Comparison of ENCODE assay signal across 27 cellular contexts in the genomic region with DNA sequence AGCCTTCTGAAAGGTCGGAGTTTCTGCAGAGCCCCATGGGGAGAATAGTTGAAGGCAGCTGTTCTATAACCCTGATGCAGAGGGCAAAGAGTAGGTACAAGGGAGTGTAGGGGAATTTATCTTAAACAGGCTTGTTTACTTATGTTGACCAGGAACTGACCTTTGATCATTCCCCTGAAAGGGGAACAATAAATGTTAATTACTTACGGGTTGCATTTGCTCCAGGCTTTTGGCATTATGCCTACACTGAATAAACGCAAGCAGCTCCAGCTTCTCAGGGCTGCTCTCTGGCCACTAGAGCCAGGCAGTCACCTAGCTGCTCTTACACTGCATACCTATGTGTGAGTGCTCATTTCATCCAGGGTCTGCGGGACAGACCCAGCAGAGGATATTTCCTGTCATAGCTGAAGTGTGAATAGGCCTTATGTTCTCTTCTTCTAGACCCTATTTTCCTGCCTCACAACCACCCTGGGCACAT. TPM values are rescaled to one million over a fixed set of nuclear protein-coding genes. Genes with fewer than 3 reads are reported as not detected.
A peak's percentile ranks its signal among the peaks of the same experiment; 100 is the strongest.
DNase-seq lines count a peak whose midpoint lies in the region; ATAC-seq, FAIRE-seq and TF ChIP-seq lines count a peak whose summit lies in the region.
"Had no signal": no experiment of that assay in that cellular context is flagged by ENCODE, and none has a peak within 500 bp of the region (broad histone marks: within the 10 kb centered on the region; RNA-seq: fewer than 3 reads in every experiment).

No MANE protein-coding gene starts in this region.

- H4K5ac ChIP-seq in mesendoderm (ENCODE audit: low read length), result no peak overlapping the region

- peaks cover 39% of the 10 kb centered on the region for H3K9me3 Mint-ChIP-seq in GM23338
- H3K9me3 Mint-ChIP-seq in activated T-helper 17 cell treated with anti-CD3 and anti-CD28 coated beads, Interleukin-2, amount 50 U/mL, for 72 hours, result no peaks in the 10 kb centered on the region

- TF ChIP-seq CTCF in A549 (IDR thresholded peaks at IDR 0.05) (no peak), RWPE1 (conservative IDR thresholded peaks at IDR 0.05; ENCODE audit: low read depth) (no peak), GM23338 (conservative IDR thresholded peaks at IDR 0.05; ENCODE audit: low read depth in 2 of 2) (no peak), suprapubic skin (IDR thresholded peaks at IDR 0.05) (no peak)

- H3K27ac Mint-ChIP-seq in GM23338, result no peak overlapping the region
- no peak overlapping the region for H3K27ac Mint-ChIP-seq in activated T-helper 17 cell treated with anti-CD3 and anti-CD28 coated beads, Interleukin-2, amount 50 U/mL, for 72 hours
- H3K27ac Mint-ChIP-seq: T-helper 17 cell had no signal

- peak overlapping the region; percentile 44; the same call in 2 of the 3 replicates for H3K4me2 ChIP-seq in A549
- H3K4me2 ChIP-seq in mesendoderm (ENCODE audit: low read length), result no peak overlapping the region
- H3K4me2 ChIP-seq in GM23338, result no peak overlapping the region
- H3K4me2 ChIP-seq: BLaER1 treated with 17β-estradiol and CSF1 and Interleukin-3, amounts not matched to agents 10 nM and 100 nM had no signal

- H3K9ac ChIP-seq in mesendoderm (ENCODE audit: low read length), result no peak overlapping the region
- H3K9ac ChIP-seq: BLaER1 treated with 17β-estradiol and CSF1 and Interleukin-3, amounts not matched to agents 10 nM and 100 nM; GM23248 had no signal

- no peak for FAIRE-seq in A549 (lab: Jason Lieb, UNC)
- FAIRE-seq: endothelial cell of umbilical vein, G401.6 had no signal

- peak overlapping the region; percentile 4 for H2BK120ac ChIP-seq in mesendoderm (ENCODE audit: low read depth, low read length)

- H2AK5ac ChIP-seq in mesendoderm (ENCODE audit: low read length), result peak overlapping the region; percentile 94

- H2BK5ac ChIP-seq in mesendoderm (ENCODE audit: low read length), result no peak overlapping the region

- H2BK15ac ChIP-seq in mesendoderm (replicated peaks; ENCODE audit: low read depth), result no peak overlapping the region

- peaks cover 29% of the 10 kb centered on the region for H3K4me1 Mint-ChIP-seq in GM23338
- no peaks in the 10 kb centered on the region for H3K4me1 Mint-ChIP-seq in activated T-helper 17 cell treated with anti-CD3 and anti-CD28 coated beads, Interleukin-2, amount 50 U/mL, for 72 hours

- TF ChIP-seq EP300 in A549 (IDR thresholded peaks at IDR 0.05), result no peak
- no peak for TF ChIP-seq EP300 in suprapubic skin (IDR thresholded peaks at IDR 0.05)

- H3F3A ChIP-seq in GM23338 (replicated peaks; ENCODE audit: low read depth), result no peaks in the 10 kb centered on the region

- H3K18ac ChIP-seq in mesendoderm (ENCODE audit: low read length), result no peak overlapping the region

- peaks cover 39% of the 10 kb centered on the region for H3K36me3 Mint-ChIP-seq in GM23338 (ENCODE audit: low read depth)
- no peaks in the 10 kb centered on the region for H3K36me3 Mint-ChIP-seq in activated T-helper 17 cell treated with anti-CD3 and anti-CD28 coated beads, Interleukin-2, amount 50 U/mL, for 72 hours (ENCODE audit: low read depth)

- H3K56ac ChIP-seq in mesendoderm (ENCODE audit: low read length), result peak overlapping the region; percentile 34

- H3K27ac ChIP-seq in A549 (0 out of 6 replicates have a peak overlapping the region, but pooled peaks of 1 of the 2 experiments have one; percentile 11), mesendoderm (ENCODE audit: low read depth, low read length) (peak overlapping the region; percentile 57), RWPE1 (no peak overlapping the region), GM23338 (ENCODE audit: low read depth) (no peak overlapping the region), suprapubic skin (no peak overlapping the region)
- H3K27ac ChIP-seq: BLaER1 treated with 17β-estradiol and CSF1 and Interleukin-3, amounts not matched to agents 10 nM and 100 nM; brain microvascular endothelial cell; coronary artery; GM23248; lower lobe of right lung; sigmoid colon; SJSA1; VCaP had no signal

- H3K4ac ChIP-seq in mesendoderm (ENCODE audit: low read depth, low read length), result no peak overlapping the region

- CTCF ChIA-PET in A549 (lab: Yijun Ruan, JAX) (interaction anchor here (1.4 to 6.9 kb wide), 4 partner anchors 8 to 153 kb away, joined by 5 to 40 read pairs (median 6); no protein-coding TSS in a partner anchor), RWPE1 (lab: Yijun Ruan, JAX) (interaction anchor here (0.6 to 1.1 kb wide), 2 partner anchors 9 to 10 kb away, joined by 4 to 8 read pairs; no protein-coding TSS in a partner anchor)

- H3K27me3 ChIP-seq in mesendoderm (ENCODE audit: insufficient read depth, low read length, poor library complexity) (no peaks in the 10 kb centered on the region), GM23338 (ENCODE audit: insufficient read depth) (no peaks in the 10 kb centered on the region), suprapubic skin (no peaks in the 10 kb centered on the region)
- H3K27me3 ChIP-seq: BLaER1 treated with 17β-estradiol and CSF1 and Interleukin-3, amounts not matched to agents 10 nM and 100 nM; brain microvascular endothelial cell; sigmoid colon; SJSA1 had no signal

- H3K36me3 ChIP-seq in mesendoderm (ENCODE audit: control insufficient read depth, insufficient read depth, low read length) (no peaks in the 10 kb centered on the region), GM23338 (ENCODE audit: insufficient read depth) (no peaks in the 10 kb centered on the region), suprapubic skin (no peaks in the 10 kb centered on the region)
- H3K36me3 ChIP-seq: BLaER1 treated with 17β-estradiol and CSF1 and Interleukin-3, amounts not matched to agents 10 nM and 100 nM; brain microvascular endothelial cell; lower lobe of right lung; sigmoid colon; SJSA1 had no signal

- H3K4me3 ChIP-seq in A549 (no peak overlapping the region), mesendoderm (ENCODE audit: low read length) (no peak overlapping the region), GM23338 (no peak overlapping the region), suprapubic skin (no peak overlapping the region)
- H3K4me3 ChIP-seq: BLaER1 treated with 17β-estradiol and CSF1 and Interleukin-3, amounts not matched to agents 10 nM and 100 nM; coronary artery; GM23248; lower lobe of right lung; sigmoid colon; SJSA1 had no signal

- TF ChIP-seq POLR2A in A549 (IDR thresholded peaks at IDR 0.05; ENCODE audit: low read length) (no peak), suprapubic skin (IDR thresholded peaks at IDR 0.05) (no peak)

- DNase-seq in A549 (ENCODE audit: low read depth in 1 of 2, low spot score in 1 of 2) (peak in 1 of 2 experiments; percentile 68), M059J (ENCODE audit: low read depth) (peak; percentile 71), cerebellar cortex (ENCODE audit: low spot score) (peak; percentile 15), mesendoderm (no peak), RWPE1 (ENCODE audit: low spot score) (no peak), GM23338 (ENCODE audit: low spot score) (no peak), suprapubic skin (ENCODE audit: low spot score in 2 of 2) (no peak)
- DNase-seq: ACHN; activated CD4-positive, alpha-beta T cell treated with anti-CD3 and anti-CD28 coated beads, Interleukin-2, amount 50 U/mL, for 4 hours; activated gamma-delta T cell; brain microvascular endothelial cell; DMS 273 treated with DMSO at 0.1 percent for 48 hours; GM23248; lower lobe of right lung; NCI-H1092; NCI-H2081 treated with DMSO at 0.1 percent for 48 hours; NCI-H510A; nucleus accumbens; sigmoid colon; T-helper 17 cell had no signal

- no peak for TF ChIP-seq RAD21 in A549 (conservative IDR thresholded peaks at IDR 0.05 in 1 of 2, IDR thresholded peaks at IDR 0.05 in 1 of 2)

- peak in 1 of 2 experiments; percentile 52; a peak in 3 of 6 replicates for ATAC-seq in A549
- no peak for ATAC-seq in GM23338
- no peak for ATAC-seq in activated T-helper 17 cell treated with anti-CD3 and anti-CD28 coated beads, Interleukin-2, amount 50 U/mL, for 72 hours (replicated peaks)
- ATAC-seq: lower lobe of right lung, T-helper 17 cell had no signal

- H3K9me2 ChIP-seq in GM23338 (ENCODE audit: insufficient read depth), result 0 out of 2 replicates have a peak, but pooled peaks cover 6% of the 10 kb centered on the region

- no peaks in the 10 kb centered on the region for H4K20me1 ChIP-seq in GM23338 (replicated peaks; ENCODE audit: insufficient read depth)
- H4K20me1 ChIP-seq: BLaER1 treated with 17β-estradiol and CSF1 and Interleukin-3, amounts not matched to agents 10 nM and 100 nM had no signal

- H2AFZ ChIP-seq in GM23338, result no peak overlapping the region
- H2AFZ ChIP-seq: GM23248 had no signal

- H4K8ac ChIP-seq in mesendoderm (ENCODE audit: low read depth, low read length), result no peak overlapping the region

- no peaks in the 10 kb centered on the region for H3K79me1 ChIP-seq in mesendoderm (ENCODE audit: low read length)

- H3K27me3 Mint-ChIP-seq in GM23338 (ENCODE audit: insufficient read depth, low read depth, poor library complexity), result peaks cover 1% of the 10 kb centered on the region
- H3K27me3 Mint-ChIP-seq in activated T-helper 17 cell treated with anti-CD3 and anti-CD28 coated beads, Interleukin-2, amount 50 U/mL, for 72 hours, result peaks cover 18% of the 10 kb centered on the region

- H3K9me3 ChIP-seq in A549 (0 out of 3 replicates have a peak, but pooled peaks cover 6% of the 10 kb centered on the region), suprapubic skin (no peaks in the 10 kb centered on the region)
- H3K9me3 ChIP-seq: lower lobe of right lung had no signal

- H3K4me1 ChIP-seq in A549 (peaks cover 26% of the 10 kb centered on the region), mesendoderm (ENCODE audit: control insufficient read depth, low read depth, low read length) (no peaks in the 10 kb centered on the region), GM23338 (ENCODE audit: insufficient read depth) (peaks cover 28% of the 10 kb centered on the region), suprapubic skin (peaks cover 8% of the 10 kb centered on the region)

- H3K79me2 ChIP-seq in mesendoderm (ENCODE audit: control insufficient read depth, insufficient read depth, low read length) (no peaks in the 10 kb centered on the region), GM23338 (replicated peaks; ENCODE audit: insufficient read depth) (no peaks in the 10 kb centered on the region)

- H3K4me3 Mint-ChIP-seq in GM23338, result no peak overlapping the region
- H3K4me3 Mint-ChIP-seq in activated T-helper 17 cell treated with anti-CD3 and anti-CD28 coated beads, Interleukin-2, amount 50 U/mL, for 72 hours, result no peak overlapping the region
- H3K4me3 Mint-ChIP-seq: T-helper 17 cell had no signal

- 9% methylated on average over 4 of the region's 4 CpGs for WGBS in A549 (ENCODE audit: missing lambda C conversion rate)
- WGBS in mesendoderm (ENCODE audit: extremely low coverage, insufficient coverage, low lambda C conversion rate), result no CpG with 5 or more reads among the region's 4 CpGs
- 37% methylated on average over 4 of the region's 4 CpGs for WGBS in suprapubic skin

- POLR2A ChIA-PET in A549 (lab: Yijun Ruan, JAX) (no interaction called here), RWPE1 (lab: Yijun Ruan, JAX; ENCODE audit: low non-redundant PET) (no interaction called here)

- no peak overlapping the region for H3K23ac ChIP-seq in mesendoderm (ENCODE audit: low read length)

RNA-seq across cellular contexts. Expression of a gene that starts 26.9 kb away (rescaled TPM):
- polyA plus RNA-seq in A549 (2011; rRNA removed) (0.01 TPM in 2 replicates), A549 (2017; fragmentation: RNase III; extraction: RNeasy Plus Mini Kit Qiagen cat#74134 plus additional on column Dnase treatment) (not detected in 3 replicates), GM23338 (2016; fragmentation: Nextera tagmentation; extraction: Ambion mirVana) (not detected in 2 replicates)
- 0.01 TPM in 2 replicates for polyA plus RNA-seq in A549 (2012; cell fraction: cytosol; rRNA removed)
- polyA plus RNA-seq in A549 (2012; cell fraction: nucleus; rRNA removed), result 0.01 and 0.04 TPM in 2 replicates
- polyA minus RNA-seq in A549 (2011; rRNA and poly(A)+ RNA removed), result 0.17 TPM in 1 of 2 replicates, not detected in the other
- 0.07 TPM in 1 of 2 replicates, not detected in the other for total RNA-seq in M059J (2014; rRNA removed; shearing (Covaris generic))
- 0.01 TPM for polyA plus RNA-seq in mesendoderm (2013, experiment 1 of 2)
- polyA plus RNA-seq in mesendoderm (2013, experiment 2 of 2), result 0.03 TPM
- total RNA-seq in GM23338 (2014; rRNA removed; shearing (Covaris generic)), result 0.16 and 0.21 TPM in 2 replicates
- total RNA-seq in suprapubic skin, result 1 to 10 TPM in 3 of 4 donors, under 1 TPM in 1; 0.64 to 4.7 (median 2.6) TPM
- not detected for total RNA-seq in activated T-helper 17 cell treated with anti-CD3 and anti-CD28 coated beads, Interleukin-2, amount 50 U/mL, for 72 hours
- total RNA-seq: T-helper 17 cell had no signal
- polyA plus RNA-seq: GM23248 had no signal

RNA-seq across cellular contexts. Expression of a gene that starts 55.3 kb away (rescaled TPM):
- 46.6 and 55.7 TPM in 2 replicates for polyA plus RNA-seq in A549 (2011; rRNA removed)
- polyA plus RNA-seq in A549 (2012; cell fraction: cytosol; rRNA removed), result 78.9 and 80.8 TPM in 2 replicates
- polyA plus RNA-seq in A549 (2012; cell fraction: nucleus; rRNA removed), result 124 and 130 TPM in 2 replicates
- 32.2 to 38.1 TPM (median 38.1 TPM) in 3 replicates for polyA plus RNA-seq in A549 (2017; fragmentation: RNase III; extraction: RNeasy Plus Mini Kit Qiagen cat#74134 plus additional on column Dnase treatment)
- polyA minus RNA-seq in A549 (2011; rRNA and poly(A)+ RNA removed), result 30.7 and 32.5 TPM in 2 replicates
- 11.7 and 21.1 TPM in 2 replicates for total RNA-seq in M059J (2014; rRNA removed; shearing (Covaris generic))
- 28.8 TPM for polyA plus RNA-seq in mesendoderm (2013, experiment 1 of 2)
- polyA plus RNA-seq in mesendoderm (2013, experiment 2 of 2), result 31.4 TPM
- 22.7 and 28.6 TPM in 2 replicates for total RNA-seq in GM23338 (2014; rRNA removed; shearing (Covaris generic))
- 43.5 and 44.1 TPM in 2 replicates for polyA plus RNA-seq in GM23338 (2016; fragmentation: Nextera tagmentation; extraction: Ambion mirVana)
- total RNA-seq in suprapubic skin, result 10 to 100 TPM in 1 of 4 donors, 1 to 10 TPM in 3; 2.2 to 11.9 (median 4.2) TPM
- total RNA-seq in activated T-helper 17 cell treated with anti-CD3 and anti-CD28 coated beads, Interleukin-2, amount 50 U/mL, for 72 hours, result 10 to 100 TPM; 69.1 to 83.9 TPM

Comparison
In these comparisons a context has a peak if more than half of its experiments do, and no peak if none do; other contexts are left out.
1. DNase-seq: peak in M059J (single experiment) and cerebellar cortex (single experiment); none in mesendoderm (single experiment), RWPE1 (single experiment), GM23338 (single experiment) and suprapubic skin (0 of 2).